In genomic region chr19:47305309-47305751, GRCh38 we compare ENCODE assay signal across 8 cellular contexts. TPM values are rescaled to one million over a fixed set of nuclear protein-coding genes. Genes with fewer than 3 reads are reported as not detected.
DNase-seq lines count a peak whose midpoint lies in the region; ATAC-seq and TF ChIP-seq lines count a peak whose summit lies in the region.

No MANE protein-coding gene starts in this region.

- DNase-seq in DMS53 (lab: John Stamatoyannopoulos, UW), result peak; percentile 88
- peak; percentile 74 for DNase-seq in Karpas-422
- peak; percentile 81 for DNase-seq in SK-N-SH
- peak; percentile 69 for DNase-seq in activated naive CD8-positive, alpha-beta T cell treated with anti-CD3 and anti-CD28 coated beads, Interleukin-2, amount 50 U/mL, for 24 hours
- peak; percentile 86 for DNase-seq in hepatic stellate cell (ENCODE audit: low spot score)

- H3K79me2 ChIP-seq in Karpas-422 (ENCODE audit: low read length), result no peaks in the 10 kb centered on the region
- H3K79me2 ChIP-seq in SK-N-SH (ENCODE audit: insufficient read depth), result no peaks in the 10 kb centered on the region

- H3K9me3 ChIP-seq in Karpas-422 (ENCODE audit: low read length) (no peaks in the 10 kb centered on the region), SK-N-SH (no peaks in the 10 kb centered on the region), skeletal muscle tissue (ENCODE audit: control insufficient read depth in 3 of 3, low read length in 3 of 3) (no peaks in the 10 kb centered on the region)

- H4K20me1 ChIP-seq in Karpas-422 (ENCODE audit: insufficient read depth, low read depth, low read length), result no peaks in the 10 kb centered on the region
- no peaks in the 10 kb centered on the region for H4K20me1 ChIP-seq in SK-N-SH (ENCODE audit: insufficient read depth)

- no peak overlapping the region for H2AFZ ChIP-seq in Karpas-422 (ENCODE audit: low read length)
- peak overlapping the region; percentile 89 for H2AFZ ChIP-seq in SK-N-SH (ENCODE audit: low read depth)

- H3K4me3 Mint-ChIP-seq in activated naive CD8-positive, alpha-beta T cell treated with anti-CD3 and anti-CD28 coated beads, Interleukin-2, amount 50 U/mL, for 24 hours, result no peak overlapping the region

- H3K9me2 ChIP-seq in Karpas-422 (replicated peaks; ENCODE audit: insufficient read depth, low read length) (no peaks in the 10 kb centered on the region), SK-N-SH (no peaks in the 10 kb centered on the region)

- H3K27me3 Mint-ChIP-seq in activated naive CD8-positive, alpha-beta T cell treated with anti-CD3 and anti-CD28 coated beads, Interleukin-2, amount 50 U/mL, for 24 hours, result peaks cover 25% of the 10 kb centered on the region

- peaks cover 5% of the 10 kb centered on the region for H3K4me1 Mint-ChIP-seq in activated naive CD8-positive, alpha-beta T cell treated with anti-CD3 and anti-CD28 coated beads, Interleukin-2, amount 50 U/mL, for 24 hours

- no peaks in the 10 kb centered on the region for H3K9me3 Mint-ChIP-seq in activated naive CD8-positive, alpha-beta T cell treated with anti-CD3 and anti-CD28 coated beads, Interleukin-2, amount 50 U/mL, for 24 hours

- H3K27me3 ChIP-seq in Karpas-422 (ENCODE audit: low read length) (no peaks in the 10 kb centered on the region), SK-N-SH (ENCODE audit: insufficient read depth) (peaks cover 12% of the 10 kb centered on the region), skeletal muscle tissue (ENCODE audit: control insufficient read depth in 3 of 3, insufficient read depth in 3 of 3, low read length in 3 of 3) (peaks cover 0 to 8% (median 0%) of the 10 kb centered on the region in 3 donors)

- H3K36me3 Mint-ChIP-seq in activated naive CD8-positive, alpha-beta T cell treated with anti-CD3 and anti-CD28 coated beads, Interleukin-2, amount 50 U/mL, for 24 hours (ENCODE audit: low read depth), result no peaks in the 10 kb centered on the region

- peak; percentile 54 for TF ChIP-seq RAD21 in SK-N-SH (IDR thresholded peaks at IDR 0.05; ENCODE audit: low read length)

- CTCF ChIA-PET in SK-N-SH (lab: Yijun Ruan, JAX), result interaction anchor here (0.6 to 2.5 kb wide), 28 partner anchors 9 to 1617 kb away, joined by 3 to 19 read pairs (median 4); partner anchors contain the start of genes DHX34 and INAFM1

- H3K27ac ChIP-seq in Karpas-422 (ENCODE audit: low read length), result no peak overlapping the region
- H3K27ac ChIP-seq in SK-N-SH (ENCODE audit: low read depth in 2 of 2, low read length in 1 of 2), result no peak overlapping the region
- no peak overlapping the region for H3K27ac ChIP-seq in skeletal muscle tissue (ENCODE audit: low read depth, low read length)

- H3K36me3 ChIP-seq in Karpas-422 (ENCODE audit: insufficient read depth, low read length), result no peaks in the 10 kb centered on the region
- no peaks in the 10 kb centered on the region for H3K36me3 ChIP-seq in SK-N-SH (replicated peaks in 1 of 2; ENCODE audit: control insufficient read depth in 1 of 2, insufficient read depth in 2 of 2, low read length in 1 of 2)
- H3K36me3 ChIP-seq in skeletal muscle tissue (ENCODE audit: control insufficient read depth in 3 of 3, insufficient read depth in 3 of 3, low read length in 3 of 3), result no peaks in the 10 kb centered on the region

- H3K27ac Mint-ChIP-seq in activated naive CD8-positive, alpha-beta T cell treated with anti-CD3 and anti-CD28 coated beads, Interleukin-2, amount 50 U/mL, for 24 hours, result no peak overlapping the region

- no peak overlapping the region for H3K4me3 ChIP-seq in Karpas-422 (ENCODE audit: low read length)
- peak overlapping the region in 1 of 2 experiments; percentile 42; a peak in 1 of 4 replicates for H3K4me3 ChIP-seq in SK-N-SH (ENCODE audit: low read depth in 2 of 2, low read length in 1 of 2)
- H3K4me3 ChIP-seq in skeletal muscle tissue (ENCODE audit: low read length in 3 of 3), result peak overlapping the region in 2 of 3 donors; percentile 40 to 49

- no peak for ATAC-seq in activated naive CD8-positive, alpha-beta T cell treated with anti-CD3 and anti-CD28 coated beads, Interleukin-2, amount 50 U/mL, for 24 hours
- ATAC-seq in GM18502 (IDR thresholded peaks at IDR 0.05; ENCODE audit: poor library complexity, unreplicated experiment), result no peak
- no peak for ATAC-seq in HG03045 (IDR thresholded peaks at IDR 0.05; ENCODE audit: unreplicated experiment)

- H3F3A ChIP-seq in SK-N-SH (replicated peaks; ENCODE audit: insufficient read depth), result peaks cover 10% of the 10 kb centered on the region

- POLR2A ChIA-PET in SK-N-SH (lab: Yijun Ruan, JAX), result no interaction called here

- H3K9ac ChIP-seq in Karpas-422 (ENCODE audit: low read length) (no peak overlapping the region), SK-N-SH (no peak overlapping the region), skeletal muscle tissue (ENCODE audit: low read depth in 1 of 3, low read length in 3 of 3) (peak overlapping the region in 2 of 3 donors; percentile 22 to 41)

- no peak for TF ChIP-seq EP300 in SK-N-SH (IDR thresholded peaks at IDR 0.05; ENCODE audit: borderline replicate concordance in 1 of 2, low read depth in 1 of 2, low read length in 1 of 2)

- H3K4me1 ChIP-seq in Karpas-422 (ENCODE audit: low read length) (peaks cover 13% of the 10 kb centered on the region), SK-N-SH (ENCODE audit: control insufficient read depth in 1 of 2, insufficient read depth in 2 of 2, low read depth in 1 of 2, low read length in 1 of 2) (no peaks in the 10 kb centered on the region; a peak in 1 of 4 replicates), skeletal muscle tissue (ENCODE audit: control insufficient read depth in 3 of 3, insufficient read depth in 3 of 3, low read length in 3 of 3) (peaks cover 0 to 3% (median 3%) of the 10 kb centered on the region in 3 donors)

- peak; percentile 99 for TF ChIP-seq CTCF in SK-N-SH (IDR thresholded peaks at IDR 0.05)

- WGBS in SK-N-SH (ENCODE audit: low lambda C conversion rate), result 2% methylated on average over 14 of the region's 14 CpGs

- no peak overlapping the region for H3K4me2 ChIP-seq in Karpas-422 (ENCODE audit: low read depth, low read length, poor library complexity, severe bottlenecking)
- peak overlapping the region; percentile 73 for H3K4me2 ChIP-seq in SK-N-SH

TF ChIP-seq in SK-N-SH, 30 proteins besides CTCF, POLR2A, EP300 and RAD21:
- no peak for TF ChIP-seq FOXJ3 (CRISPR knock-in tag; IDR thresholded peaks at IDR 0.05)
- no peak for TF ChIP-seq NFIC (IDR thresholded peaks at IDR 0.05; ENCODE audit: borderline replicate concordance)
- no peak for TF ChIP-seq JUND (IDR thresholded peaks at IDR 0.05)
- TF ChIP-seq YY1 (IDR thresholded peaks at IDR 0.05; ENCODE audit: low read depth), result no peak
- TF ChIP-seq MXI1 (IDR thresholded peaks at IDR 0.05; ENCODE audit: low read depth, low read length), result peak; percentile 58; the same call in 1 of the 2 replicates
- no peak for TF ChIP-seq GATA2 (CRISPR knock-in tag; IDR thresholded peaks at IDR 0.05)
- peak; percentile 95 for TF ChIP-seq MAX (IDR thresholded peaks at IDR 0.05; ENCODE audit: low read depth)
- TF ChIP-seq POLR2AphosphoS5 (IDR thresholded peaks at IDR 0.05; ENCODE audit: low read depth, low read length), result peak; percentile 27; the same call in 1 of the 2 replicates
- 0 out of 2 replicates have a peak, but pooled peaks have one; percentile 61 for TF ChIP-seq SIN3A (IDR thresholded peaks at IDR 0.05; ENCODE audit: borderline replicate concordance, low read depth, low read length)
- TF ChIP-seq SMC3 (IDR thresholded peaks at IDR 0.05; ENCODE audit: low read depth, low read length), result peak; percentile 56
- TF ChIP-seq TCF12 (IDR thresholded peaks at IDR 0.05), result peak; percentile 96

RNA-seq across cellular contexts. Expression of gene C5AR1, which starts 4.3 kb away (rescaled TPM):
- 0.11 and 0.41 TPM in 2 replicates for total RNA-seq in Karpas-422 (2014; rRNA removed; shearing (Covaris generic); ENCODE audit: low replicate concordance)
- 1.2 and 1.3 TPM in 2 replicates for polyA plus RNA-seq in SK-N-SH (2012; rRNA removed)
- 0.51 and 0.54 TPM in 2 replicates for polyA plus RNA-seq in SK-N-SH (2012; cell fraction: cytosol; rRNA removed)
- polyA plus RNA-seq in SK-N-SH (2012; cell fraction: nucleus; rRNA removed), result 10.5 and 11.2 TPM in 2 replicates
- 1.0 TPM for total RNA-seq in skeletal muscle tissue

RNA-seq across cellular contexts. Expression of gene C5AR2, which starts 26.6 kb away (rescaled TPM):
- 1.1 TPM in 1 of 2 replicates, not detected in the other for total RNA-seq in Karpas-422 (2014; rRNA removed; shearing (Covaris generic); ENCODE audit: low replicate concordance)
- polyA plus RNA-seq in SK-N-SH (2012; rRNA removed), result 0.02 TPM in 1 of 2 replicates, not detected in the other
- 0.01 TPM in 1 of 2 replicates, not detected in the other for polyA plus RNA-seq in SK-N-SH (2012; cell fraction: cytosol; rRNA removed)
- polyA plus RNA-seq in SK-N-SH (2012; cell fraction: nucleus; rRNA removed), result 0.05 TPM in 1 of 2 replicates, not detected in the other
- 0.52 TPM for total RNA-seq in skeletal muscle tissue

RNA-seq across cellular contexts. Expression of gene INAFM1, which starts 30.6 kb away (rescaled TPM):
- 4.6 and 8.4 TPM in 2 replicates for total RNA-seq in Karpas-422 (2014; rRNA removed; shearing (Covaris generic); ENCODE audit: low replicate concordance)
- polyA plus RNA-seq in SK-N-SH (2012; rRNA removed), result 3.8 and 5.5 TPM in 2 replicates
- 2.3 and 3.0 TPM in 2 replicates for polyA plus RNA-seq in SK-N-SH (2012; cell fraction: cytosol; rRNA removed)
- polyA plus RNA-seq in SK-N-SH (2012; cell fraction: nucleus; rRNA removed), result 10.2 and 19.9 TPM in 2 replicates
- total RNA-seq in skeletal muscle tissue, result 1.6 TPM

RNA-seq across cellular contexts. Expression of gene DHX34, which starts 43.8 kb away (rescaled TPM):
- 17.4 and 41.5 TPM in 2 replicates for total RNA-seq in Karpas-422 (2014; rRNA removed; shearing (Covaris generic); ENCODE audit: low replicate concordance)
- 14.8 and 16.4 TPM in 2 replicates for polyA plus RNA-seq in SK-N-SH (2012; rRNA removed)
- polyA plus RNA-seq in SK-N-SH (2012; cell fraction: cytosol; rRNA removed), result 5.0 and 8.5 TPM in 2 replicates
- 72.7 and 84.6 TPM in 2 replicates for polyA plus RNA-seq in SK-N-SH (2012; cell fraction: nucleus; rRNA removed)
- 7.8 TPM for total RNA-seq in skeletal muscle tissue

RNA-seq across cellular contexts. Expression of gene CCDC9, which starts 49.0 kb away (rescaled TPM):
- 2.2 and 7.1 TPM in 2 replicates for total RNA-seq in Karpas-422 (2014; rRNA removed; shearing (Covaris generic); ENCODE audit: low replicate concordance)
- 9.8 and 12.4 TPM in 2 replicates for polyA plus RNA-seq in SK-N-SH (2012; rRNA removed)
- polyA plus RNA-seq in SK-N-SH (2012; cell fraction: cytosol; rRNA removed), result 4.0 and 5.3 TPM in 2 replicates
- polyA plus RNA-seq in SK-N-SH (2012; cell fraction: nucleus; rRNA removed), result 28.4 and 46.4 TPM in 2 replicates
- total RNA-seq in skeletal muscle tissue, result 4.2 TPM

Comparison
In these comparisons a context has a peak if more than half of its experiments do, and no peak if none do; other contexts are left out.
1. H3K9ac ChIP-seq: peak in skeletal muscle tissue (2 of 3); none in Karpas-422 (single experiment) and SK-N-SH (single experiment).
2. Peak in every context shown above with its lines, with median percentiles within 50 percentile points of each other: DNase-seq.